11 cellular contexts compared by ENCODE assay signal in genomic region chr2:161170917-161171594, GRCh38. TPM values are rescaled to one million over a fixed set of nuclear protein-coding genes. Genes with fewer than 3 reads are reported as not detected.
A peak's percentile ranks its signal among the peaks of the same experiment; 100 is the strongest.
DNase-seq lines count a peak whose midpoint lies in the region; ATAC-seq, FAIRE-seq and TF ChIP-seq lines count a peak whose summit lies in the region.
"Had no signal": no experiment of that assay in that cellular context is flagged by ENCODE, and none has a peak within 500 bp of the region (broad histone marks: within the 10 kb centered on the region; RNA-seq: fewer than 3 reads in every experiment).

No MANE protein-coding gene starts in this region.

- no peak overlapping the region for H2AFZ ChIP-seq in OCI-LY3 (ENCODE audit: low read depth, low read length)
- no peak overlapping the region for H2AFZ ChIP-seq in hepatocyte
- H2AFZ ChIP-seq in MM.1S (ENCODE audit: low read length): no peak overlapping the region

- peak; percentile 19 for ATAC-seq in GM18517 (IDR thresholded peaks at IDR 0.05; ENCODE audit: unreplicated experiment)
- ATAC-seq in HG03095 (IDR thresholded peaks at IDR 0.05; ENCODE audit: unreplicated experiment): no peak
- ATAC-seq: left colon had no signal

- H3F3A ChIP-seq in MM.1S (ENCODE audit: insufficient read depth, low read length): peaks cover 13% of the 10 kb centered on the region

- peaks cover 95% of the 10 kb centered on the region for H3K4me1 ChIP-seq in OCI-LY3 (ENCODE audit: low read length)
- H3K4me1 ChIP-seq in hepatocyte (ENCODE audit: insufficient read depth): no peaks in the 10 kb centered on the region
- peaks cover 13% of the 10 kb centered on the region for H3K4me1 ChIP-seq in MM.1S (ENCODE audit: low read length)

- H3K36me3 ChIP-seq in OCI-LY3 (replicated peaks; ENCODE audit: low read depth, low read length) (peaks cover 57% of the 10 kb centered on the region), hepatocyte (replicated peaks; ENCODE audit: insufficient read depth, low read depth) (no peaks in the 10 kb centered on the region), MM.1S (replicated peaks; ENCODE audit: insufficient read depth, low read length) (no peaks in the 10 kb centered on the region)

- TF ChIP-seq CTCF in AG10803 (conservative IDR thresholded peaks at IDR 0.05; ENCODE audit: low read length) (no peak), OCI-LY3 (IDR thresholded peaks at IDR 0.05; ENCODE audit: low read depth, low read length) (no peak), fibroblast of mammary gland (conservative IDR thresholded peaks at IDR 0.05; ENCODE audit: control insufficient read depth, insufficient read depth, low read depth, low read length) (no peak), hepatocyte (IDR thresholded peaks at IDR 0.05; ENCODE audit: poor library complexity) (no peak), MM.1S (IDR thresholded peaks at IDR 0.05; ENCODE audit: low read length) (no peak)

- H3K4me3 ChIP-seq in AG10803 (ENCODE audit: low read length) (no peak overlapping the region), OCI-LY3 (ENCODE audit: low read length) (peak overlapping the region; percentile 67), fibroblast of mammary gland (ENCODE audit: control insufficient read depth, low read depth, low read length) (no peak overlapping the region), hepatocyte (no peak overlapping the region), MM.1S (ENCODE audit: low read length) (no peak overlapping the region)

- H3K79me2 ChIP-seq in OCI-LY3 (ENCODE audit: low read length): peaks cover 92% of the 10 kb centered on the region
- H3K79me2 ChIP-seq in hepatocyte: peaks cover 70% of the 10 kb centered on the region
- peaks cover 5% of the 10 kb centered on the region; the same call in 1 of the 2 replicates for H3K79me2 ChIP-seq in MM.1S (ENCODE audit: low read length)

- H3K9me3 ChIP-seq in OCI-LY3 (ENCODE audit: insufficient read depth, low read length) (peaks cover 5% of the 10 kb centered on the region; the same call in 1 of the 2 replicates), hepatocyte (ENCODE audit: low read depth) (no peaks in the 10 kb centered on the region), MM.1S (replicated peaks; ENCODE audit: insufficient read depth, low read length) (no peaks in the 10 kb centered on the region)

- 100% methylated on average over 1 of the region's 1 CpG for WGBS in hepatocyte (ENCODE audit: low lambda C conversion rate, missing lambda C conversion rate)

- FAIRE-seq in HTR-8/SVneo (lab: Jason Lieb, UNC): no peak
- FAIRE-seq: endometrium had no signal

- H3K27me3 ChIP-seq in OCI-LY3 (ENCODE audit: low read depth, low read length) (no peaks in the 10 kb centered on the region), hepatocyte (no peaks in the 10 kb centered on the region), MM.1S (replicated peaks; ENCODE audit: insufficient read depth, low read length) (no peaks in the 10 kb centered on the region)

- H3K9me2 ChIP-seq in hepatocyte (replicated peaks; ENCODE audit: insufficient read depth) (no peaks in the 10 kb centered on the region), MM.1S (replicated peaks; ENCODE audit: insufficient read depth, low read length) (no peaks in the 10 kb centered on the region)

- H3K9ac ChIP-seq in OCI-LY3 (ENCODE audit: low read length) (peak overlapping the region; percentile 75), MM.1S (ENCODE audit: low read length) (no peak overlapping the region)

- H3K27ac ChIP-seq in OCI-LY3 (ENCODE audit: low read length): peak overlapping the region; percentile 97
- no peak overlapping the region for H3K27ac ChIP-seq in hepatocyte
- H3K27ac ChIP-seq in MM.1S (ENCODE audit: low read length): no peak overlapping the region

- peak overlapping the region; percentile 85 for H3K4me2 ChIP-seq in OCI-LY3 (ENCODE audit: low read length)
- no peak overlapping the region for H3K4me2 ChIP-seq in hepatocyte
- H3K4me2 ChIP-seq in MM.1S (ENCODE audit: low read depth, low read length): no peak overlapping the region

- peak; percentile 78 for DNase-seq in AG10803 (ENCODE audit: low read depth)
- DNase-seq in fibroblast of mammary gland (ENCODE audit: low read depth): peak; percentile 27
- no peak for DNase-seq in hepatocyte (ENCODE audit: low spot score)
- DNase-seq in MM.1S: no peak
- DNase-seq in HTR-8/SVneo (ENCODE audit: insufficient read length, low spot score): no peak
- DNase-seq: left colon, NCI-H748 treated with DMSO at 0.1 percent for 48 hours had no signal

- H4K20me1 ChIP-seq in OCI-LY3 (ENCODE audit: insufficient read depth, low read length): peaks cover 56% of the 10 kb centered on the region
- peaks cover 5% of the 10 kb centered on the region for H4K20me1 ChIP-seq in hepatocyte (ENCODE audit: insufficient read depth, poor library complexity, severe bottlenecking)
- no peaks in the 10 kb centered on the region for H4K20me1 ChIP-seq in MM.1S (ENCODE audit: insufficient read depth, low read length)

RNA-seq across cellular contexts. Expression of gene TANK, which starts 10.8 kb away (rescaled TPM):
- 54.7 and 66.7 TPM in 2 replicates for total RNA-seq in hepatocyte
- 37.6 and 45.1 TPM in 2 replicates for polyA plus RNA-seq in hepatocyte

Comparison
In these comparisons a context has a peak if more than half of its experiments do, and no peak if none do; other contexts are left out.
1. DNase-seq: peak in AG10803 (single experiment) and fibroblast of mammary gland (single experiment); none in hepatocyte (single experiment), MM.1S (single experiment) and HTR-8/SVneo (single experiment).